23 cellular contexts compared by ENCODE assay signal in the genomic region with DNA sequence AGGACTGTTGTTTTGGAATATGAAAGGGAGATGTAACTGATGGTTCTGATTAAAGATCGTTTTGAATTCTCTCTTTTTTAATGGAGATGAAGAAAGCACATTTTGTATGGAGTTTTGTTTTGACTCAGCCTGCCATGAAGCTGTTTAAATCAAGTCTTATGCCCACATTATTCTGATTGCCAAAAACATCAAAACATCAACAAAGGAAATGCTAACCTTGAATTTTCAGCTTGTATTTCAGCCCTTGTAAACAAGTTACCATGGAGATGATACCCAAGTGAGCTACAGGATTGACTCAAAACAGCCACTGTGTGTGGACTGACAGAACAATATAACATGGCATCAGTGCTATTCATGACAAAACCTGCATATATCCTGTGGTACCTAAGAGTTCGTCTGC.
"Had no signal": no experiment of that assay in that cellular context is flagged by ENCODE, and none has a peak within 500 bp of the region (broad histone marks: within the 10 kb centered on the region; RNA-seq: fewer than 3 reads in every experiment).

No MANE protein-coding gene starts in this region.

- H3K4me3 Mint-ChIP-seq: effector memory CD8-positive, alpha-beta T cell; memory B cell; natural killer cell; stimulated activated naive CD8-positive, alpha-beta T cell treated with anti-CD3 and anti-CD28 coated beads, Interleukin-15, amount 100 ng/mL, for 72 hours had no signal

- H3K27ac Mint-ChIP-seq: effector memory CD8-positive, alpha-beta T cell; memory B cell; natural killer cell; progenitor cell of endocrine pancreas; stimulated activated naive CD8-positive, alpha-beta T cell treated with anti-CD3 and anti-CD28 coated beads, Interleukin-15, amount 100 ng/mL, for 72 hours had no signal

- H3K4me3 ChIP-seq: esophagus squamous epithelium, lower lobe of right lung, pancreas, smooth muscle cell, suprapubic skin, vagina had no signal

- DNase-seq: cortex of kidney; effector memory CD8-positive, alpha-beta T cell; erythroblast; esophagus squamous epithelium; foreskin melanocyte; left ventricle myocardium superior; lower lobe of right lung; natural killer cell; pancreas; stimulated activated CD4-positive, alpha-beta T cell treated with anti-CD3 and anti-CD28 coated beads, Interleukin-12 subunit alpha, Interleukin-12 subunit beta, amount 100 ng/mL, for 4 hours; stimulated activated CD4-positive, alpha-beta T cell treated with anti-CD3 and anti-CD28 coated beads, Interleukin-1b, Interleukin-23, amount 100 ng/mL, for 48 hours; stimulated activated CD4-positive, alpha-beta T cell treated with anti-CD3 and anti-CD28 coated beads, Interleukin-4, amount 100 ng/mL, for 1 hour; stimulated activated CD8-positive, alpha-beta memory T cell treated with anti-CD3 and anti-CD28 coated beads, Interleukin-4, amount 100 ng/mL, for 48 hours; stimulated activated naive CD4-positive, alpha-beta T cell; stimulated activated naive CD8-positive, alpha-beta T cell treated with anti-CD3 and anti-CD28 coated beads, Interleukin-15, amount 100 ng/mL, for 72 hours; trophoblast cell had no signal

- H3K4me1 Mint-ChIP-seq: memory B cell; natural killer cell; stimulated activated naive CD8-positive, alpha-beta T cell treated with anti-CD3 and anti-CD28 coated beads, Interleukin-15, amount 100 ng/mL, for 72 hours had no signal

- H3K4me1 ChIP-seq: esophagus squamous epithelium, lower lobe of right lung, pancreas, suprapubic skin, vagina had no signal

- H3K9me3 Mint-ChIP-seq: memory B cell had no signal

- H3K27me3 Mint-ChIP-seq: effector memory CD8-positive, alpha-beta T cell; memory B cell; progenitor cell of endocrine pancreas; stimulated activated naive CD8-positive, alpha-beta T cell treated with anti-CD3 and anti-CD28 coated beads, Interleukin-15, amount 100 ng/mL, for 72 hours had no signal

- H3K4me2 ChIP-seq: smooth muscle cell had no signal

- H3K36me3 ChIP-seq: esophagus squamous epithelium, lower lobe of right lung, neutrophil, pancreas, suprapubic skin, vagina had no signal

- H3K27ac ChIP-seq: esophagus squamous epithelium, lower lobe of right lung, neutrophil, pancreas, suprapubic skin, vagina had no signal

- H3K27me3 ChIP-seq: esophagus squamous epithelium, neutrophil, pancreas, suprapubic skin, vagina had no signal

- H3K36me3 Mint-ChIP-seq: memory B cell, natural killer cell had no signal

- ATAC-seq: effector memory CD8-positive, alpha-beta T cell; left ventricle myocardium superior; lower lobe of right lung; natural killer cell; pancreas; sciatic nerve; stimulated activated naive CD8-positive, alpha-beta T cell treated with anti-CD3 and anti-CD28 coated beads, Interleukin-15, amount 100 ng/mL, for 72 hours had no signal
